Comparison of ENCODE assay signal across 14 cellular contexts in genomic region chr7:44963526-44964290, GRCh38. TPM values are rescaled to one million over a fixed set of nuclear protein-coding genes. Genes with fewer than 3 reads are reported as not detected.
A peak's percentile ranks its signal among the peaks of the same experiment; 100 is the strongest.
DNase-seq lines count a peak whose midpoint lies in the region; ATAC-seq, FAIRE-seq and TF ChIP-seq lines count a peak whose summit lies in the region.
"Had no signal": no experiment of that assay in that cellular context is flagged by ENCODE, and none has a peak within 500 bp of the region (broad histone marks: within the 10 kb centered on the region; RNA-seq: fewer than 3 reads in every experiment).

No MANE protein-coding gene starts in this region.

- H3K4me1 Mint-ChIP-seq in immature natural killer cell, result peaks cover 17 to 20% of the 10 kb centered on the region in 2 donors

- peak overlapping the region; percentile 66 for H3K4me3 ChIP-seq in left ventricle myocardium inferior
- no peak overlapping the region for H3K4me3 ChIP-seq in upper lobe of right lung

- intact Hi-C loops in left ventricle myocardium inferior (cut with micrococcal nuclease), result no loop called here
- intact Hi-C loops in Right ventricle myocardium inferior (cut with DNase I), result no loop called here
- intact Hi-C loops in upper lobe of right lung (cut with DNase I), result no loop called here

- H3K36me3 Mint-ChIP-seq in immature natural killer cell, result peaks cover 0 to 4% (median 3%) of the 10 kb centered on the region in 3 donors

- no peak for FAIRE-seq in urothelium cell line (lab: Jason Lieb, UNC)
- FAIRE-seq: small intestine had no signal

- TF ChIP-seq CTCF in left ventricle myocardium inferior (IDR thresholded peaks at IDR 0.05; ENCODE audit: borderline replicate concordance) (no peak), RWPE1 (conservative IDR thresholded peaks at IDR 0.05; ENCODE audit: low read depth) (no peak), upper lobe of right lung (IDR thresholded peaks at IDR 0.05) (no peak)

- H3K27ac ChIP-seq in left ventricle myocardium inferior (replicated peaks), result no peak overlapping the region
- H3K27ac ChIP-seq in RWPE1, result peak overlapping the region; percentile 0; the same call in 1 of the 2 replicates
- no peak overlapping the region for H3K27ac ChIP-seq in upper lobe of right lung
- H3K27ac ChIP-seq: Peyer's patch had no signal

- H3K27me3 ChIP-seq in left ventricle myocardium inferior (ENCODE audit: low read depth) (peaks cover 37% of the 10 kb centered on the region), upper lobe of right lung (no peaks in the 10 kb centered on the region)
- H3K27me3 ChIP-seq: Peyer's patch had no signal

- H3K4me3 Mint-ChIP-seq in immature natural killer cell, result no peak overlapping the region
- H3K4me3 Mint-ChIP-seq: T-cell had no signal

- H3K4me1 ChIP-seq in left ventricle myocardium inferior, result peaks cover 12% of the 10 kb centered on the region
- peaks cover 8% of the 10 kb centered on the region for H3K4me1 ChIP-seq in upper lobe of right lung

- no peak for ATAC-seq in Right ventricle myocardium inferior
- ATAC-seq in upper lobe of right lung, result no peak

- peak overlapping the region in 5 of 6 donors; percentile 4 to 79 (median 61) for H3K27ac Mint-ChIP-seq in immature natural killer cell

- peaks cover 4 to 7% (median 6%) of the 10 kb centered on the region in 3 donors for H3K27me3 Mint-ChIP-seq in immature natural killer cell (ENCODE audit: low read depth in 3 of 3)
- H3K27me3 Mint-ChIP-seq: T-cell had no signal

- no peaks in the 10 kb centered on the region for H3K9me3 Mint-ChIP-seq in immature natural killer cell
- H3K9me3 Mint-ChIP-seq: T-cell had no signal

- POLR2A ChIA-PET in RWPE1 (lab: Yijun Ruan, JAX; ENCODE audit: low non-redundant PET), result interaction anchor here (0.5 kb wide), 1 partner anchor 18 kb away, joined by 3 read pairs; no protein-coding TSS in a partner anchor

- H3K36me3 ChIP-seq in left ventricle myocardium inferior, result no peaks in the 10 kb centered on the region
- no peaks in the 10 kb centered on the region for H3K36me3 ChIP-seq in upper lobe of right lung
- H3K36me3 ChIP-seq: Peyer's patch had no signal

- DNase-seq in left ventricle myocardium inferior (no peak), Right ventricle myocardium inferior (ENCODE audit: missing footprints) (no peak), RWPE1 (ENCODE audit: low spot score) (no peak), immature natural killer cell (no peak), upper lobe of right lung (peak; percentile 61), AML-193 (lab: John Stamatoyannopoulos, UW) (no peak), urothelium cell line (ENCODE audit: low spot score) (no peak), GM19240 (ENCODE audit: insufficient read length, low spot score) (no peak)
- DNase-seq: activated CD4-positive, CD25-positive, alpha-beta regulatory T cell; MM.1S; NCI-H2081; small intestine had no signal

- CTCF ChIA-PET in RWPE1 (lab: Yijun Ruan, JAX), result interaction anchor here (0.6 to 1.7 kb wide), 5 partner anchors 10 to 812 kb away, joined by 3 to 14 read pairs (median 4); no protein-coding TSS in a partner anchor

- H3K9me3 ChIP-seq in left ventricle myocardium inferior (replicated peaks), result no peaks in the 10 kb centered on the region
- H3K9me3 ChIP-seq in upper lobe of right lung, result no peaks in the 10 kb centered on the region
- H3K9me3 ChIP-seq: Peyer's patch had no signal

RNA-seq across cellular contexts. Expression of gene MYO1G, which starts 15.1 kb away (rescaled TPM):
- total RNA-seq in left ventricle myocardium inferior (0.77 TPM), Right ventricle myocardium inferior (1.9 TPM), upper lobe of right lung (21.0 TPM)
- 100 to 1,000 TPM; 139 to 261 (median 139) TPM for polyA plus RNA-seq in immature natural killer cell

RNA-seq across cellular contexts. Expression of gene CCM2, which starts 36.3 kb away (rescaled TPM):
- total RNA-seq in left ventricle myocardium inferior, result 24.5 TPM
- total RNA-seq in Right ventricle myocardium inferior, result 38.7 TPM
- polyA plus RNA-seq in immature natural killer cell, result 100 to 1,000 TPM in 2 of 3 donors, 10 to 100 TPM in 1; 60.4 to 120 (median 103) TPM
- total RNA-seq in upper lobe of right lung, result 40.2 TPM
